ENCODE assay signal across 8 cellular contexts in genomic region chr2:9556121-9556869, GRCh38. TPM values are rescaled to one million over a fixed set of nuclear protein-coding genes. Genes with fewer than 3 reads are reported as not detected.
A peak's percentile ranks its signal among the peaks of the same experiment; 100 is the strongest.
DNase-seq lines count a peak whose midpoint lies in the region; ATAC-seq and TF ChIP-seq lines count a peak whose summit lies in the region.

No MANE protein-coding gene starts in this region.

- no peaks in the 10 kb centered on the region for H3K9me3 Mint-ChIP-seq in activated T-helper 1 cell treated with anti-CD3 and anti-CD28 coated beads, Interleukin-12 subunit alpha, Interleukin-12 subunit beta, Interleukin-2, Interleukin-4 antibody, amounts not matched to agents 30 ng/mL and 10 ng/mL and 1 ng/mL, durations not matched to agents 14 hours and 24 hours and 36 hours

- 1 to 2% methylated on average over 35 of the region's 35 CpGs for WGBS in sigmoid colon, 2 donors

- intact Hi-C loops in activated T-helper 1 cell treated with anti-CD3 and anti-CD28 coated beads, Interleukin-12 subunit alpha, Interleukin-12 subunit beta, Interleukin-2, Interleukin-4 antibody, amounts not matched to agents 30 ng/mL and 10 ng/mL and 1 ng/mL, durations not matched to agents 14 hours and 24 hours and 36 hours (cut with micrococcal nuclease): loop anchor here (5.0 to 10.0 kb wide), 3 partner anchors 341 to 889 kb away; partner anchors contain the start of genes KLF11 and ODC1
- intact Hi-C loops in left ventricle myocardium inferior (cut with micrococcal nuclease) (no loop called here), sigmoid colon (cut with DNase I) (loop anchor here (5.0 kb wide), 2 partner anchors 79 to 486 kb away; partner anchors contain the start of gene KLF11)

- TF ChIP-seq CTCF in left ventricle myocardium inferior (IDR thresholded peaks at IDR 0.05; ENCODE audit: borderline replicate concordance) (no peak), sigmoid colon (IDR thresholded peaks at IDR 0.05) (no peak)

- peak overlapping the region; percentile 92 for H3K4me3 ChIP-seq in Jurkat, Clone E6-1 (ENCODE audit: low read length)
- peak overlapping the region; percentile 80 for H3K4me3 ChIP-seq in left ventricle myocardium inferior
- peak overlapping the region; percentile 63 to 96 (median 79) for H3K4me3 ChIP-seq in sigmoid colon

- peak overlapping the region; percentile 99 for H3K4me3 Mint-ChIP-seq in activated T-helper 1 cell treated with anti-CD3 and anti-CD28 coated beads, Interleukin-12 subunit alpha, Interleukin-12 subunit beta, Interleukin-2, Interleukin-4 antibody, amounts not matched to agents 30 ng/mL and 10 ng/mL and 1 ng/mL, durations not matched to agents 14 hours and 24 hours and 36 hours

- TF ChIP-seq POLR2A in sigmoid colon (IDR thresholded peaks at IDR 0.05): no peak

- H3K27ac Mint-ChIP-seq in activated T-helper 1 cell treated with anti-CD3 and anti-CD28 coated beads, Interleukin-12 subunit alpha, Interleukin-12 subunit beta, Interleukin-2, Interleukin-4 antibody, amounts not matched to agents 30 ng/mL and 10 ng/mL and 1 ng/mL, durations not matched to agents 14 hours and 24 hours and 36 hours: peak overlapping the region; percentile 98

- ATAC-seq in GM21529 (IDR thresholded peaks at IDR 0.05; ENCODE audit: unreplicated experiment): peak; percentile 24

- H3K9me3 ChIP-seq in left ventricle myocardium inferior (replicated peaks) (no peaks in the 10 kb centered on the region), sigmoid colon (no peaks in the 10 kb centered on the region)

- H3K27me3 ChIP-seq in left ventricle myocardium inferior (ENCODE audit: low read depth) (no peaks in the 10 kb centered on the region), sigmoid colon (no peaks in the 10 kb centered on the region)

- H3K27ac ChIP-seq in left ventricle myocardium inferior (replicated peaks) (peak overlapping the region; percentile 99), sigmoid colon (peak overlapping the region; percentile 92 to 99 (median 98))

- DNase-seq in DMS 273 treated with DMSO at 0.1 percent for 48 hours (lab: John Stamatoyannopoulos, UW) (peak; percentile 35), left ventricle myocardium inferior (no peak), sigmoid colon (no peak), NCI-H524 treated with DMSO at 0.1 percent for 48 hours (lab: John Stamatoyannopoulos, UW) (no peak), COLO668 (lab: John Stamatoyannopoulos, UW; ENCODE audit: unreplicated experiment) (no peak)
- peak; percentile 34 for DNase-seq in Jurkat, Clone E6-1 (ENCODE audit: low read depth, low spot score)
- no peak for DNase-seq in activated T-helper 1 cell treated with anti-CD3 and anti-CD28 coated beads, Interleukin-12 subunit alpha, Interleukin-12 subunit beta, Interleukin-2, Interleukin-4 antibody, amounts not matched to agents 30 ng/mL and 10 ng/mL and 1 ng/mL, durations not matched to agents 14 hours and 24 hours and 36 hours (ENCODE audit: low spot score)

- H3K4me1 ChIP-seq in left ventricle myocardium inferior: peaks cover 66% of the 10 kb centered on the region
- peaks cover 0 to 62% (median 44%) of the 10 kb centered on the region in 4 donors for H3K4me1 ChIP-seq in sigmoid colon

- H3K27me3 Mint-ChIP-seq in activated T-helper 1 cell treated with anti-CD3 and anti-CD28 coated beads, Interleukin-12 subunit alpha, Interleukin-12 subunit beta, Interleukin-2, Interleukin-4 antibody, amounts not matched to agents 30 ng/mL and 10 ng/mL and 1 ng/mL, durations not matched to agents 14 hours and 24 hours and 36 hours (ENCODE audit: insufficient read depth): no peaks in the 10 kb centered on the region

- H3K36me3 ChIP-seq in left ventricle myocardium inferior (no peaks in the 10 kb centered on the region), sigmoid colon (no peaks in the 10 kb centered on the region)

- peaks cover 57% of the 10 kb centered on the region for H3K4me1 Mint-ChIP-seq in activated T-helper 1 cell treated with anti-CD3 and anti-CD28 coated beads, Interleukin-12 subunit alpha, Interleukin-12 subunit beta, Interleukin-2, Interleukin-4 antibody, amounts not matched to agents 30 ng/mL and 10 ng/mL and 1 ng/mL, durations not matched to agents 14 hours and 24 hours and 36 hours (ENCODE audit: low read depth)

- H3K36me3 Mint-ChIP-seq in activated T-helper 1 cell treated with anti-CD3 and anti-CD28 coated beads, Interleukin-12 subunit alpha, Interleukin-12 subunit beta, Interleukin-2, Interleukin-4 antibody, amounts not matched to agents 30 ng/mL and 10 ng/mL and 1 ng/mL, durations not matched to agents 14 hours and 24 hours and 36 hours (ENCODE audit: low read depth): peaks cover 11% of the 10 kb centered on the region

- TF ChIP-seq EP300 in sigmoid colon (IDR thresholded peaks at IDR 0.05): no peak

RNA-seq across cellular contexts. Expression of gene ADAM17, which starts 0.7 kb away (rescaled TPM):
- 11.1 TPM for polyA plus RNA-seq in Jurkat, Clone E6-1 (2012; ENCODE audit: insufficient read depth, insufficient read length)
- 30.4 and 31.6 TPM in 2 replicates for total RNA-seq in activated T-helper 1 cell treated with anti-CD3 and anti-CD28 coated beads, Interleukin-12 subunit alpha, Interleukin-12 subunit beta, Interleukin-2, Interleukin-4 antibody, amounts not matched to agents 30 ng/mL and 10 ng/mL and 1 ng/mL, durations not matched to agents 14 hours and 24 hours and 36 hours
- total RNA-seq in left ventricle myocardium inferior (13.1 TPM), sigmoid colon (10 to 100 TPM; 12.1 to 17.6 (median 16.1) TPM)
- polyA plus RNA-seq in sigmoid colon: 10 to 100 TPM in 2 of 3 donors, 1 to 10 TPM in 1; 3.2 to 12.8 (median 10.2) TPM

Comparison
In these comparisons a context has a peak if more than half of its experiments do, and no peak if none do; other contexts are left out.
1. DNase-seq: peak in DMS 273 treated with DMSO at 0.1 percent for 48 hours (single experiment) and Jurkat, Clone E6-1 (single experiment); none in activated T-helper 1 cell treated with anti-CD3 and anti-CD28 coated beads, Interleukin-12 subunit alpha, Interleukin-12 subunit beta, Interleukin-2, Interleukin-4 antibody, amounts not matched to agents 30 ng/mL and 10 ng/mL and 1 ng/mL, durations not matched to agents 14 hours and 24 hours and 36 hours (single experiment), left ventricle myocardium inferior (single experiment), sigmoid colon (single experiment), NCI-H524 treated with DMSO at 0.1 percent for 48 hours (single experiment) and COLO668 (single experiment).
2. Peak in every context shown above with its lines, with median percentiles within 50 percentile points of each other: H3K4me3 ChIP-seq.